Comparison of ENCODE assay signal across 25 cellular contexts in genomic region chr1:55426156-55426555, GRCh38.
"Had no signal": no experiment of that assay in that cellular context is flagged by ENCODE, and none has a peak within 500 bp of the region (broad histone marks: within the 10 kb centered on the region; RNA-seq: fewer than 3 reads in every experiment).

No MANE protein-coding gene starts in this region.

- H3K4me3 ChIP-seq: esophagus squamous epithelium, lung, mucosa of descending colon, pancreas, smooth muscle cell, thyroid gland, upper lobe of left lung had no signal

- H3K4me2 ChIP-seq: smooth muscle cell had no signal

- H3K9me3 ChIP-seq: mucosa of descending colon, neutrophil, pancreas, thyroid gland had no signal

- H3K36me3 ChIP-seq: esophagus squamous epithelium, neutrophil, pancreas, thyroid gland, upper lobe of left lung had no signal

- H3K27me3 ChIP-seq: esophagus squamous epithelium, neutrophil, pancreas, thyroid gland, upper lobe of left lung had no signal

- FAIRE-seq: endometrium, frontal cortex, kidney, pancreas, urothelium cell line had no signal

- H3K27ac ChIP-seq: esophagus squamous epithelium, neutrophil, pancreas, thyroid gland, upper lobe of left lung had no signal

- DNase-seq: cortex of kidney; effector memory CD8-positive, alpha-beta T cell; erythroblast; esophagus squamous epithelium; kidney; mucosa of descending colon; naive B cell; pancreas; stimulated activated CD4-positive, alpha-beta T cell treated with anti-CD3 and anti-CD28 coated beads, Interleukin-12 subunit alpha, Interleukin-12 subunit beta, amount 100 ng/mL, for 4 hours; stimulated activated CD4-positive, alpha-beta T cell treated with anti-CD3 and anti-CD28 coated beads, Interleukin-1b, Interleukin-23, amount 100 ng/mL, for 48 hours; stimulated activated CD4-positive, alpha-beta T cell treated with anti-CD3 and anti-CD28 coated beads, Interleukin-4, amount 100 ng/mL, for 1 hour; stimulated activated CD8-positive, alpha-beta memory T cell treated with anti-CD3 and anti-CD28 coated beads, Interleukin-4, amount 100 ng/mL, for 48 hours; stimulated activated naive CD4-positive, alpha-beta T cell; stimulated activated naive CD8-positive, alpha-beta T cell treated with anti-CD3 and anti-CD28 coated beads, Interleukin-15, amount 100 ng/mL, for 72 hours; thyroid gland; upper lobe of left lung had no signal

- ATAC-seq: effector memory CD8-positive, alpha-beta T cell; left lobe of liver; natural killer cell treated with Interleukin-12 subunit alpha and Interleukin-12 subunit beta and Interleukin-15 and Interleukin-18, amount 100 ng/mL, for 72 hours; pancreas; sciatic nerve; stimulated activated naive CD8-positive, alpha-beta T cell treated with anti-CD3 and anti-CD28 coated beads, Interleukin-15, amount 100 ng/mL, for 72 hours had no signal
